ENCODE assay signal across 8 cellular contexts in genomic region chr9:135864447-135865049, GRCh38. TPM values are rescaled to one million over a fixed set of nuclear protein-coding genes. Genes with fewer than 3 reads are reported as not detected.
DNase-seq lines count a peak whose midpoint lies in the region; ATAC-seq, FAIRE-seq and TF ChIP-seq lines count a peak whose summit lies in the region.

No MANE protein-coding gene starts in this region.

- no peak for TF ChIP-seq POLR2A in GM12891 (IDR thresholded peaks at IDR 0.05; ENCODE audit: low read depth, low read length)

- no peaks in the 10 kb centered on the region for H3K9me2 ChIP-seq in neural cell (ENCODE audit: insufficient read depth, low read length)

- no peak overlapping the region for H3K4me3 ChIP-seq in neural cell (ENCODE audit: low read length)

- DNase-seq in A172 (ENCODE audit: low spot score) (peak; percentile 31), GM12891 (ENCODE audit: insufficient read length, low spot score) (peak; percentile 64), NOMO-1 treated with dmso at 0.1 percent for 144 hours (lab: John Stamatoyannopoulos, UW; ENCODE audit: unreplicated experiment) (peak; percentile 21), activated T-cell treated with anti-CD3 and anti-CD28 coated beads for 4 hours (peak; percentile 81), fibroblast of gingiva (ENCODE audit: low read depth) (peak; percentile 32), substantia nigra (lab: John Stamatoyannopoulos, UW) (peak in 32 of 49 donors; percentile 5 to 74 (median 48))

- no peak for TF ChIP-seq EP300 in neural cell (conservative IDR thresholded peaks at IDR 0.05; ENCODE audit: poor library complexity, severe bottlenecking)

- FAIRE-seq in GM12891 (lab: Jason Lieb, UNC) = peak; percentile 79

- no peaks in the 10 kb centered on the region for H3K36me3 ChIP-seq in neural cell (ENCODE audit: insufficient read depth, low read length)

- ATAC-seq in GM21528 (IDR thresholded peaks at IDR 0.05; ENCODE audit: low FRiP score, unreplicated experiment) = no peak

- no peak overlapping the region for H3K4me2 ChIP-seq in neural cell (ENCODE audit: low read length)

- peak; percentile 82 for TF ChIP-seq CTCF in neural cell (IDR thresholded peaks at IDR 0.05; ENCODE audit: poor library complexity, severe bottlenecking)

- H3K27me3 ChIP-seq in neural cell (ENCODE audit: insufficient read depth, low read depth, low read length) = no peaks in the 10 kb centered on the region

- H3K9me3 ChIP-seq in neural cell (ENCODE audit: low read length) = no peaks in the 10 kb centered on the region

- H3K27ac ChIP-seq in neural cell (ENCODE audit: low read length) (no peak overlapping the region), substantia nigra (ENCODE audit: low read depth, low read length, poor library complexity, severe bottlenecking) (peak overlapping the region; percentile 1)

- no peak overlapping the region for H3K9ac ChIP-seq in neural cell (ENCODE audit: low read length)

- TF ChIP-seq RAD21 in neural cell (conservative IDR thresholded peaks at IDR 0.05) = peak; percentile 68

- no peak overlapping the region for H2AFZ ChIP-seq in neural cell (ENCODE audit: low read depth, low read length)

- H3F3A ChIP-seq in neural cell (ENCODE audit: insufficient read depth, low read length, poor library complexity, severe bottlenecking) = no peaks in the 10 kb centered on the region

- H3K79me2 ChIP-seq in neural cell (replicated peaks; ENCODE audit: insufficient read depth, low read length) = peaks cover 82% of the 10 kb centered on the region

- H4K20me1 ChIP-seq in neural cell (ENCODE audit: insufficient read depth) = peaks cover 26% of the 10 kb centered on the region

TF ChIP-seq in GM12891, 5 proteins besides CTCF, POLR2A, EP300 and RAD21:
- TF ChIP-seq TAF1 (IDR thresholded peaks at IDR 0.05; ENCODE audit: low read depth, low read length) (no peak), SPI1 (IDR thresholded peaks at IDR 0.05; ENCODE audit: low read depth, low read length) (no peak), POU2F2 (IDR thresholded peaks at IDR 0.05; ENCODE audit: low read depth, low read length) (no peak), POLR2AphosphoS5 (IDR thresholded peaks at IDR 0.05; ENCODE audit: low read depth, low read length) (no peak), PAX5 (IDR thresholded peaks at IDR 0.05; ENCODE audit: insufficient read depth, low read length, severe bottlenecking) (no peak)

TF ChIP-seq in neural cell, 6 proteins besides CTCF, POLR2A, EP300 and RAD21:
- TF ChIP-seq POLR2AphosphoS5 (IDR thresholded peaks at IDR 0.05) (no peak), SMC3 (conservative IDR thresholded peaks at IDR 0.05; ENCODE audit: poor library complexity) (peak; percentile 85)
TF ChIP-seq in neural cell: peak in this region for 1.

RNA-seq across cellular contexts. Expression of gene CAMSAP1, which starts 42.8 kb away (rescaled TPM):
- 30.7 TPM in 2 replicates for total RNA-seq in A172 (2014; rRNA removed; shearing (Covaris generic))
- 7.8 TPM for polyA plus RNA-seq in GM12891 (2012; ENCODE audit: low read depth, missing spikeins)
- 58.5 and 88.2 TPM in 2 replicates for polyA plus RNA-seq in neural cell
- 233 and 257 TPM in 2 replicates for polyA minus RNA-seq in neural cell

Comparison
In these comparisons a context has a peak if more than half of its experiments do, and no peak if none do; other contexts are left out.
1. DNase-seq: peak in every context shown above with its lines; median percentile 81 in activated T-cell treated with anti-CD3 and anti-CD28 coated beads for 4 hours; 64 in GM12891; 48 in substantia nigra; 32 in fibroblast of gingiva; 31 in A172; 21 in NOMO-1 treated with dmso at 0.1 percent for 144 hours.